Comparison of ENCODE assay signal across 12 cellular contexts in genomic region chr14:102804858-102805257, GRCh38. TPM values are rescaled to one million over a fixed set of nuclear protein-coding genes. Genes with fewer than 3 reads are reported as not detected.
A peak's percentile ranks its signal among the peaks of the same experiment; 100 is the strongest.
DNase-seq lines count a peak whose midpoint lies in the region; ATAC-seq and TF ChIP-seq lines count a peak whose summit lies in the region.
"Had no signal": no experiment of that assay in that cellular context is flagged by ENCODE, and none has a peak within 500 bp of the region (broad histone marks: within the 10 kb centered on the region; RNA-seq: fewer than 3 reads in every experiment).

No MANE protein-coding gene starts in this region.

- H3K9ac ChIP-seq in smooth muscle cell (ENCODE audit: low read depth): no peak overlapping the region

- H3K79me2 ChIP-seq in smooth muscle cell (ENCODE audit: low read depth): peaks cover 52% of the 10 kb centered on the region

- H4K20me1 ChIP-seq in smooth muscle cell (ENCODE audit: low read depth): peaks cover 84% of the 10 kb centered on the region

- no peaks in the 10 kb centered on the region for H3K27me3 ChIP-seq in smooth muscle cell (ENCODE audit: low read depth)
- H3K27me3 ChIP-seq: cardiac muscle cell, heart right ventricle had no signal

- H3K9me3 ChIP-seq in smooth muscle cell (replicated peaks; ENCODE audit: low read depth): no peaks in the 10 kb centered on the region
- H3K9me3 ChIP-seq: heart right ventricle had no signal

- no peaks in the 10 kb centered on the region for H3F3A ChIP-seq in smooth muscle cell (ENCODE audit: low read depth)

- no peaks in the 10 kb centered on the region for H3K36me3 ChIP-seq in smooth muscle cell (ENCODE audit: low read depth)
- H3K36me3 ChIP-seq: cardiac muscle cell, heart right ventricle had no signal

- TF ChIP-seq CTCF in smooth muscle cell (IDR thresholded peaks at IDR 0.05; ENCODE audit: borderline replicate concordance, insufficient read depth, poor library complexity, severe bottlenecking): no peak

- H3K27me3 Mint-ChIP-seq in activated T-cell treated with anti-CD3 and anti-CD28 coated beads, Interleukin-2, amount 50 U/mL, for 4 hours (ENCODE audit: low read depth): no peaks in the 10 kb centered on the region
- H3K27me3 Mint-ChIP-seq in IgD-negative memory B cell: no peaks in the 10 kb centered on the region

- H3K27ac Mint-ChIP-seq in IgD-negative memory B cell: peak overlapping the region; percentile 86 to 96 (median 87)
- peak overlapping the region; percentile 95 to 97 for H3K27ac Mint-ChIP-seq in activated naive CD4-positive, alpha-beta T cell treated with anti-CD3 and anti-CD28 coated beads, Interleukin-2, amount 50 U/mL, for 72 hours

- peaks cover 20% of the 10 kb centered on the region for H3K36me3 Mint-ChIP-seq in activated T-cell treated with anti-CD3 and anti-CD28 coated beads, Interleukin-2, amount 50 U/mL, for 4 hours (ENCODE audit: insufficient read depth)
- H3K36me3 Mint-ChIP-seq in IgD-negative memory B cell: peaks cover 2% of the 10 kb centered on the region
- H3K36me3 Mint-ChIP-seq in activated naive CD4-positive, alpha-beta T cell treated with anti-CD3 and anti-CD28 coated beads, Interleukin-2, amount 50 U/mL, for 72 hours: peaks cover 16 to 24% of the 10 kb centered on the region in 2 donors

- DNase-seq in activated T-cell treated with anti-CD3 and anti-CD28 coated beads, Interleukin-2, amount 50 U/mL, for 4 hours: no peak
- no peak for DNase-seq in activated T-cell treated with anti-CD3 and anti-CD28 coated beads for 4 hours
- no peak for DNase-seq in activated naive CD4-positive, alpha-beta T cell treated with anti-CD3 and anti-CD28 coated beads, Interleukin-2, amount 50 U/mL, for 72 hours (ENCODE audit: low spot score in 2 of 2)
- no peak for DNase-seq in smooth muscle cell (lab: John Stamatoyannopoulos, UW; ENCODE audit: unreplicated experiment)
- no peak for DNase-seq in SIG-M5 (lab: John Stamatoyannopoulos, UW)
- DNase-seq: heart right ventricle, NCI-H1694, right cardiac atrium had no signal

- peaks cover 64% of the 10 kb centered on the region for H3K4me1 Mint-ChIP-seq in activated T-cell treated with anti-CD3 and anti-CD28 coated beads, Interleukin-2, amount 50 U/mL, for 4 hours (ENCODE audit: low read depth)
- peaks cover 51 to 62% (median 52%) of the 10 kb centered on the region in 3 donors for H3K4me1 Mint-ChIP-seq in IgD-negative memory B cell

- peak overlapping the region; percentile 44 for H3K4me2 ChIP-seq in smooth muscle cell

- no peak overlapping the region for H3K4me3 ChIP-seq in smooth muscle cell
- H3K4me3 ChIP-seq: cardiac muscle cell, heart right ventricle had no signal

- H3K4me3 Mint-ChIP-seq in activated T-cell treated with anti-CD3 and anti-CD28 coated beads, Interleukin-2, amount 50 U/mL, for 4 hours: peak overlapping the region; percentile 49
- H3K4me3 Mint-ChIP-seq in IgD-negative memory B cell: peak overlapping the region; percentile 18 to 78 (median 74)

- 90% methylated on average over 1 of the region's 1 CpG for WGBS in smooth muscle cell (ENCODE audit: low lambda C conversion rate)

- peak overlapping the region; percentile 26 for H3K27ac ChIP-seq in smooth muscle cell (ENCODE audit: low read depth)
- H3K27ac ChIP-seq: cardiac muscle cell had no signal

- H3K9me3 Mint-ChIP-seq in activated T-cell treated with anti-CD3 and anti-CD28 coated beads, Interleukin-2, amount 50 U/mL, for 4 hours: no peaks in the 10 kb centered on the region
- no peaks in the 10 kb centered on the region for H3K9me3 Mint-ChIP-seq in IgD-negative memory B cell
- no peaks in the 10 kb centered on the region for H3K9me3 Mint-ChIP-seq in activated naive CD4-positive, alpha-beta T cell treated with anti-CD3 and anti-CD28 coated beads, Interleukin-2, amount 50 U/mL, for 72 hours

- no peak for ATAC-seq in activated T-cell treated with anti-CD3 and anti-CD28 coated beads, Interleukin-2, amount 50 U/mL, for 4 hours
- no peak for ATAC-seq in activated naive CD4-positive, alpha-beta T cell treated with anti-CD3 and anti-CD28 coated beads, Interleukin-2, amount 50 U/mL, for 72 hours
- no peak for ATAC-seq in HG02885 (IDR thresholded peaks at IDR 0.05; ENCODE audit: poor library complexity, unreplicated experiment)
- ATAC-seq in GM19328 (IDR thresholded peaks at IDR 0.05; ENCODE audit: unreplicated experiment): no peak
- ATAC-seq: heart right ventricle, right cardiac atrium had no signal

- no peak overlapping the region for H2AFZ ChIP-seq in smooth muscle cell (ENCODE audit: low read depth)

- H3K4me1 ChIP-seq in smooth muscle cell (ENCODE audit: low read depth): no peaks in the 10 kb centered on the region

RNA-seq across cellular contexts. Expression of gene TRAF3, which starts 27.6 kb away (rescaled TPM):
- total RNA-seq in activated T-cell treated with anti-CD3 and anti-CD28 coated beads, Interleukin-2, amount 50 U/mL, for 4 hours: 10 to 100 TPM; 76.0 to 91.0 (median 78.1) TPM
- polyA plus RNA-seq in IgD-negative memory B cell: 35.3 TPM
- total RNA-seq in activated naive CD4-positive, alpha-beta T cell treated with anti-CD3 and anti-CD28 coated beads, Interleukin-2, amount 50 U/mL, for 72 hours: 10 to 100 TPM; 54.9 to 97.0 TPM
- total RNA-seq in smooth muscle cell: 10.8 and 24.6 TPM in 2 replicates
- 9.4 and 13.1 TPM in 2 replicates for polyA plus RNA-seq in smooth muscle cell
